9 cellular contexts compared by ENCODE assay signal in genomic region chr19:1854542-1855039, GRCh38. TPM values are rescaled to one million over a fixed set of nuclear protein-coding genes. Genes with fewer than 3 reads are reported as not detected.
DNase-seq lines count a peak whose midpoint lies in the region; ATAC-seq lines count a peak whose summit lies in the region.
"Had no signal": no experiment of that assay in that cellular context is flagged by ENCODE, and none has a peak within 500 bp of the region (broad histone marks: within the 10 kb centered on the region; RNA-seq: fewer than 3 reads in every experiment).

No MANE protein-coding gene starts in this region.

- POLR2A ChIA-PET in activated CD4-positive, alpha-beta memory T cell treated with anti-CD3 and anti-CD28 coated beads for 36 hours (lab: Charles Lee), result no interaction called here

- H3K9ac ChIP-seq in HUES64 (ENCODE audit: low read depth, low read length), result peak overlapping the region; percentile 21; the same call in 1 of the 2 replicates

- intact Hi-C loops in activated CD4-positive, alpha-beta memory T cell treated with anti-CD3 and anti-CD28 coated beads for 36 hours (cut with micrococcal nuclease), result no loop called here
- intact Hi-C loops in left cardiac atrium (cut with DNase I), result no loop called here

- ATAC-seq in left cardiac atrium (peak in 1 of 2 donors; percentile 6), HG03460 (IDR thresholded peaks at IDR 0.05; ENCODE audit: unreplicated experiment) (no peak)
- no peak for ATAC-seq in stimulated activated effector memory CD8-positive, alpha-beta T cell treated with anti-CD3 and anti-CD28 coated beads, Interleukin-12 subunit alpha, Interleukin-12 subunit beta, amount 100 ng/mL, for 72 hours
- ATAC-seq in activated CD4-positive, CD25-positive, alpha-beta regulatory T cell treated with anti-CD3 and anti-CD28 coated beads, Interleukin-2, amount 50 U/mL, for 24 hours, result no peak

- H3K27ac Mint-ChIP-seq in activated CD4-positive, alpha-beta memory T cell treated with anti-CD3 and anti-CD28 coated beads for 36 hours, result peak overlapping the region; percentile 91
- H3K27ac Mint-ChIP-seq in stimulated activated effector memory CD8-positive, alpha-beta T cell treated with anti-CD3 and anti-CD28 coated beads, Interleukin-12 subunit alpha, Interleukin-12 subunit beta, amount 100 ng/mL, for 72 hours, result peak overlapping the region; percentile 85

- no peaks in the 10 kb centered on the region for H3K36me3 ChIP-seq in HUES64 (ENCODE audit: insufficient read depth, low read length)

- DNase-seq in activated CD4-positive, alpha-beta memory T cell treated with anti-CD3 and anti-CD28 coated beads for 36 hours, result no peak
- DNase-seq in left cardiac atrium, result peak; percentile 63
- DNase-seq in stimulated activated effector memory CD8-positive, alpha-beta T cell treated with anti-CD3 and anti-CD28 coated beads, Interleukin-12 subunit alpha, Interleukin-12 subunit beta, amount 100 ng/mL, for 72 hours (ENCODE audit: low spot score in 2 of 2), result no peak
- no peak for DNase-seq in COR-L47 (lab: John Stamatoyannopoulos, UW)
- no peak for DNase-seq in NCI-H446 treated with DMSO at 0.1 percent for 48 hours (lab: John Stamatoyannopoulos, UW)
- DNase-seq: NCI-H345 had no signal

- no peaks in the 10 kb centered on the region for H3K9me3 ChIP-seq in HUES64 (ENCODE audit: insufficient read depth, low read depth, low read length)

- H3K4me1 ChIP-seq in HUES64 (ENCODE audit: insufficient read depth, low read length), result peaks cover 29% of the 10 kb centered on the region

- WGBS in HUES64, result 76% methylated on average over 37 of the region's 37 CpGs

- H3K4me3 ChIP-seq in HUES64 (ENCODE audit: low read length), result no peak overlapping the region

- no peaks in the 10 kb centered on the region for H3K9me3 Mint-ChIP-seq in activated CD4-positive, alpha-beta memory T cell treated with anti-CD3 and anti-CD28 coated beads for 36 hours
- no peaks in the 10 kb centered on the region for H3K9me3 Mint-ChIP-seq in stimulated activated effector memory CD8-positive, alpha-beta T cell treated with anti-CD3 and anti-CD28 coated beads, Interleukin-12 subunit alpha, Interleukin-12 subunit beta, amount 100 ng/mL, for 72 hours

- CTCF ChIA-PET in activated CD4-positive, alpha-beta memory T cell treated with anti-CD3 and anti-CD28 coated beads for 36 hours (lab: Charles Lee), result interaction anchor here (1.5 to 3.0 kb wide), 3 partner anchors 10 to 28 kb away, joined by 6 to 14 read pairs (median 9); no protein-coding TSS in a partner anchor

- peak overlapping the region; percentile 12 for H3K4me3 Mint-ChIP-seq in activated CD4-positive, alpha-beta memory T cell treated with anti-CD3 and anti-CD28 coated beads for 36 hours
- H3K4me3 Mint-ChIP-seq in stimulated activated effector memory CD8-positive, alpha-beta T cell treated with anti-CD3 and anti-CD28 coated beads, Interleukin-12 subunit alpha, Interleukin-12 subunit beta, amount 100 ng/mL, for 72 hours, result peak overlapping the region; percentile 93

- no peaks in the 10 kb centered on the region for H3K27me3 ChIP-seq in HUES64 (ENCODE audit: insufficient read depth, low read length)

- H3K27ac ChIP-seq in HUES64 (ENCODE audit: low read depth, low read length), result peak overlapping the region; percentile 83

- peaks cover 48% of the 10 kb centered on the region for H3K4me1 Mint-ChIP-seq in activated CD4-positive, alpha-beta memory T cell treated with anti-CD3 and anti-CD28 coated beads for 36 hours (ENCODE audit: low read depth)
- H3K4me1 Mint-ChIP-seq in stimulated activated effector memory CD8-positive, alpha-beta T cell treated with anti-CD3 and anti-CD28 coated beads, Interleukin-12 subunit alpha, Interleukin-12 subunit beta, amount 100 ng/mL, for 72 hours, result peaks cover 53% of the 10 kb centered on the region

- peaks cover 4% of the 10 kb centered on the region for H3K36me3 Mint-ChIP-seq in activated CD4-positive, alpha-beta memory T cell treated with anti-CD3 and anti-CD28 coated beads for 36 hours
- peaks cover 8% of the 10 kb centered on the region for H3K36me3 Mint-ChIP-seq in stimulated activated effector memory CD8-positive, alpha-beta T cell treated with anti-CD3 and anti-CD28 coated beads, Interleukin-12 subunit alpha, Interleukin-12 subunit beta, amount 100 ng/mL, for 72 hours

- no peaks in the 10 kb centered on the region for H3K27me3 Mint-ChIP-seq in activated CD4-positive, alpha-beta memory T cell treated with anti-CD3 and anti-CD28 coated beads for 36 hours

RNA-seq across cellular contexts. Expression of gene REXO1, which starts 6.3 kb away (rescaled TPM):
- polyA plus RNA-seq in HUES64 (2013, experiment 1 of 2), result 21.4 TPM
- 19.9 TPM for polyA plus RNA-seq in HUES64 (2013, experiment 2 of 2)
- total RNA-seq in activated CD4-positive, alpha-beta memory T cell treated with anti-CD3 and anti-CD28 coated beads for 36 hours, result 10 to 100 TPM; 41.9 to 45.3 TPM
- total RNA-seq in left cardiac atrium, result 10 to 100 TPM; 14.8 to 22.3 TPM

RNA-seq across cellular contexts. Expression of gene KLF16, which starts 8.8 kb away (rescaled TPM):
- 23.7 TPM for polyA plus RNA-seq in HUES64 (2013, experiment 1 of 2)
- 24.2 TPM for polyA plus RNA-seq in HUES64 (2013, experiment 2 of 2)
- total RNA-seq in activated CD4-positive, alpha-beta memory T cell treated with anti-CD3 and anti-CD28 coated beads for 36 hours, result 10 to 100 TPM; 23.3 to 24.2 TPM
- 10 to 100 TPM in 1 of 2 donors, 1 to 10 TPM in 1; 9.9 to 12.9 TPM for total RNA-seq in left cardiac atrium

RNA-seq across cellular contexts. Expression of gene ABHD17A, which starts 30.7 kb away (rescaled TPM):
- polyA plus RNA-seq in HUES64 (2013, experiment 1 of 2), result 31.8 TPM
- polyA plus RNA-seq in HUES64 (2013, experiment 2 of 2), result 31.0 TPM
- total RNA-seq in activated CD4-positive, alpha-beta memory T cell treated with anti-CD3 and anti-CD28 coated beads for 36 hours, result 100 to 1,000 TPM; 108 to 110 TPM
- 10 to 100 TPM; 60.8 to 66.1 TPM for total RNA-seq in left cardiac atrium

RNA-seq across cellular contexts. Expression of gene ATP8B3, which starts 42.5 kb away (rescaled TPM):
- polyA plus RNA-seq in HUES64 (2013, experiment 1 of 2), result 4.8 TPM
- polyA plus RNA-seq in HUES64 (2013, experiment 2 of 2), result 5.4 TPM
- total RNA-seq in activated CD4-positive, alpha-beta memory T cell treated with anti-CD3 and anti-CD28 coated beads for 36 hours, result 1 to 10 TPM; 9.6 to 10.0 TPM
- 1 to 10 TPM in 1 of 2 donors, under 1 TPM in 1; 0.52 to 1.6 TPM for total RNA-seq in left cardiac atrium

RNA-seq across cellular contexts. Expression of gene ADAT3, which starts 50.6 kb away (rescaled TPM):
- 4.1 TPM for polyA plus RNA-seq in HUES64 (2013, experiment 1 of 2)
- 4.1 TPM for polyA plus RNA-seq in HUES64 (2013, experiment 2 of 2)
- total RNA-seq in activated CD4-positive, alpha-beta memory T cell treated with anti-CD3 and anti-CD28 coated beads for 36 hours, result 1 to 10 TPM; 5.7 to 5.8 TPM
- total RNA-seq in left cardiac atrium, result 1 to 10 TPM; 2.3 to 3.0 TPM
